Comparison of ENCODE assay signal across 21 cellular contexts in the genomic region with DNA sequence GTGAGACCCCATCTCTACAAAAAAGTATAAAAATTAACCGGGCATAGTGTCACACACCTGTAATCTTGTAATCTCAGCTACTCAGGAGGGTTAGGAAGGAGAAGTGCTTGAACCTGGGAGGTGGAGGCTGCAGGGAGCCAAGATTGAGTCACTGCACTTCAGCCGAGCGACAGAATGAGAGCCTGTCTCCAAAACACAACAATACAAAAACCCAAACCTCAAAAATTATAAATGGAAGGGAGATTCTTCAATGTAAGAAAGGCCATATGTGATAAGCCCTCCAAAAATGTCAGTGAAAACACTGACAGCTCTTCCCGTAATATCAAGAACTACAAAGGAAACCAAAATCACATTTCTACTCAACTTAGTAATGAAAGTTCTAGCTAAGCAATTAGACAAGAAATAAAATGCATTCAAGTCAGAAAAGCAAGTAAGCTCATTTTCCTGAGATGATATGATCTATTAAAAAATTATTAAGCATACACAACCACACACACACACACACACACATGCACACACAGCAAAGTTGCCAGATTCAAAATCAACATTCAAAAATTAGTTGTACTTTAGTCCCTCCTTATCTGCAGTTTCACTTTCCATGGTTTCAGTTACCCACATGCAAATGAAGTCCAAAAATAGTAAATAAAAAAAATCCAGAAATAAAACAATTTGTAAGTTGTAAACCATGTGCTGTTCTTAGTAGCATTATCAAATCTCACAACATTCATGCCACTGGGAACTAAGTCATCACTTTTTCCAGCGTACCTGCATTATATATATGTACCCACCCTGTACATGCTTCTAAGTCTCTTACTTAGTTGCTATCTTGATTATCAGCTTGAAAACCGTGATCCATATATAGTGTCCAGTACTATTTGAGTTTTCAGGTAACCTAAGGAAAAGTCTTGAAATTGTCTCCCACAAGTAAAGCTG.
DNase-seq lines count a peak whose midpoint lies in the region; ATAC-seq and TF ChIP-seq lines count a peak whose summit lies in the region.
"Had no signal": no experiment of that assay in that cellular context is flagged by ENCODE, and none has a peak within 500 bp of the region (broad histone marks: within the 10 kb centered on the region; RNA-seq: fewer than 3 reads in every experiment).

No MANE protein-coding gene starts in this region.

- peak; percentile 47 for ATAC-seq in activated B cell treated with CpG ODN at 0.5 μM for 24 hours (ENCODE audit: low read depth)
- ATAC-seq in central memory CD8-positive, alpha-beta T cell (replicated peaks; ENCODE audit: extremely low read depth, poor library complexity, severe bottlenecking): peak; percentile 62
- ATAC-seq: gastrocnemius medialis, GM23338 had no signal

- H3K9me3 ChIP-seq in DOHH2 (ENCODE audit: control insufficient read depth, insufficient read depth, low read length): no peaks in the 10 kb centered on the region
- H3K9me3 ChIP-seq in uterus: no peaks in the 10 kb centered on the region
- H3K9me3 ChIP-seq: gastrocnemius medialis, left ventricle myocardium inferior, sigmoid colon, thyroid gland had no signal

- H4K20me1 ChIP-seq in DOHH2 (ENCODE audit: control insufficient read depth, insufficient read depth, low read depth, low read length): no peaks in the 10 kb centered on the region

- peaks cover 25% of the 10 kb centered on the region for H3K36me3 ChIP-seq in DOHH2 (ENCODE audit: control insufficient read depth, low read length)
- H3K36me3 ChIP-seq in uterus: no peaks in the 10 kb centered on the region
- H3K36me3 ChIP-seq: gastrocnemius medialis, left ventricle myocardium inferior, thyroid gland had no signal

- H3F3A ChIP-seq in DOHH2 (ENCODE audit: control insufficient read depth, insufficient read depth): peaks cover 33% of the 10 kb centered on the region

- POLR2A ChIA-PET in activated B cell treated with CpG ODN at 0.5 μM for 24 hours (lab: Charles Lee): interaction anchor here (1.1 kb wide), 1 partner anchor 12 kb away, joined by 3 read pairs; no protein-coding TSS in a partner anchor

- H3K4me1 ChIP-seq in DOHH2 (ENCODE audit: control insufficient read depth, low read length) (peaks cover 92% of the 10 kb centered on the region), uterus (no peaks in the 10 kb centered on the region)
- H3K4me1 ChIP-seq: sigmoid colon, thyroid gland had no signal

- peaks cover 0 to 7% of the 10 kb centered on the region in 2 donors for H3K36me3 Mint-ChIP-seq in CD14-positive monocyte
- H3K36me3 Mint-ChIP-seq in activated B cell treated with CpG ODN at 0.5 μM for 24 hours (ENCODE audit: low read depth): peaks cover 4% of the 10 kb centered on the region
- peaks cover 20% of the 10 kb centered on the region for H3K36me3 Mint-ChIP-seq in central memory CD8-positive, alpha-beta T cell (ENCODE audit: insufficient read depth)
- no peaks in the 10 kb centered on the region for H3K36me3 Mint-ChIP-seq in Calu3 (ENCODE audit: insufficient read depth, unreplicated experiment)

- no peaks in the 10 kb centered on the region for H3K27me3 ChIP-seq in DOHH2 (ENCODE audit: control insufficient read depth, low read length)
- no peaks in the 10 kb centered on the region for H3K27me3 ChIP-seq in uterus
- H3K27me3 ChIP-seq: gastrocnemius medialis, sigmoid colon, thyroid gland had no signal

- H3K4me2 ChIP-seq in DOHH2 (ENCODE audit: low read length): peak overlapping the region; percentile 88
- H3K4me2 ChIP-seq: GM23338 had no signal

- H3K4me3 Mint-ChIP-seq in CD14-positive monocyte: peak overlapping the region; percentile 49 to 53
- H3K4me3 Mint-ChIP-seq in activated B cell treated with CpG ODN at 0.5 μM for 24 hours: peak overlapping the region; percentile 75
- peak overlapping the region; percentile 79 for H3K4me3 Mint-ChIP-seq in central memory CD8-positive, alpha-beta T cell
- no peak overlapping the region for H3K4me3 Mint-ChIP-seq in Calu3 (ENCODE audit: low read depth, unreplicated experiment)
- H3K4me3 Mint-ChIP-seq: activated T-cell treated with anti-CD3 and anti-CD28 coated beads, Interleukin-2, amount 50 U/mL, for 24 hours; GM23338 had no signal

- H3K27me3 Mint-ChIP-seq in CD14-positive monocyte (ENCODE audit: low read depth in 3 of 3) (no peaks in the 10 kb centered on the region), activated B cell treated with CpG ODN at 0.5 μM for 24 hours (no peaks in the 10 kb centered on the region), Calu3 (ENCODE audit: unreplicated experiment) (no peaks in the 10 kb centered on the region)
- no peaks in the 10 kb centered on the region for H3K27me3 Mint-ChIP-seq in central memory CD8-positive, alpha-beta T cell
- H3K27me3 Mint-ChIP-seq: activated T-cell treated with anti-CD3 and anti-CD28 coated beads, Interleukin-2, amount 50 U/mL, for 24 hours had no signal

- CTCF ChIA-PET in activated B cell treated with CpG ODN at 0.5 μM for 24 hours (lab: Charles Lee) (no interaction called here), Calu3 (lab: Charles Lee) (no interaction called here)

- no TSS peak for BruUV-seq in Calu3 (replicated peaks; lab: Mats Ljungman, UMichigan)

- peak overlapping the region; percentile 70 for H3K4me3 ChIP-seq in DOHH2 (ENCODE audit: low read length)
- no peak overlapping the region for H3K4me3 ChIP-seq in uterus
- H3K4me3 ChIP-seq: gastrocnemius medialis, GM23338, left ventricle myocardium inferior, sigmoid colon, thyroid gland had no signal

- TF ChIP-seq CTCF in CD14-positive monocyte (IDR thresholded peaks at IDR 0.05) (no peak), DOHH2 (IDR thresholded peaks at IDR 0.05; ENCODE audit: low read depth, low read length, poor library complexity, severe bottlenecking) (no peak), activated B cell treated with CpG ODN at 0.5 μM for 24 hours (IDR thresholded peaks at IDR 0.05) (no peak), uterus (IDR thresholded peaks at IDR 0.05) (no peak), Calu3 (IDR thresholded peaks at IDR 0.05; ENCODE audit: unreplicated experiment) (no peak)

- H3K27ac ChIP-seq in DOHH2 (ENCODE audit: low read depth, low read length) (peak overlapping the region; percentile 100), uterus (no peak overlapping the region)
- H3K27ac ChIP-seq: gastrocnemius medialis, left ventricle myocardium inferior, sigmoid colon, thyroid gland had no signal

- TF ChIP-seq POLR2A in uterus (IDR thresholded peaks at IDR 0.05): no peak

- H3K4me1 Mint-ChIP-seq in CD14-positive monocyte: peaks cover 20% of the 10 kb centered on the region
- peaks cover 36% of the 10 kb centered on the region for H3K4me1 Mint-ChIP-seq in activated B cell treated with CpG ODN at 0.5 μM for 24 hours
- peaks cover 46% of the 10 kb centered on the region for H3K4me1 Mint-ChIP-seq in central memory CD8-positive, alpha-beta T cell
- H3K4me1 Mint-ChIP-seq in Calu3 (ENCODE audit: low read depth, unreplicated experiment): no peaks in the 10 kb centered on the region

- no peak for DNase-seq in CD14-positive monocyte (ENCODE audit: low spot score)
- DNase-seq in activated B cell treated with CpG ODN at 0.5 μM for 24 hours: no peak
- no peak for DNase-seq in central memory CD8-positive, alpha-beta T cell (ENCODE audit: low spot score in 2 of 2)
- no peak for DNase-seq in uterus
- no peak for DNase-seq in 8988T
- DNase-seq in Calu3: no peak
- DNase-seq: activated T-cell treated with anti-CD3 and anti-CD28 coated beads, Interleukin-2, amount 50 U/mL, for 24 hours; AML-193; cortex of kidney; gastrocnemius medialis; GF-D8; IMR-90; left ventricle myocardium inferior; MM.1S; NCI-H2029; NCI-H524; SHP77; sigmoid colon; thyroid gland had no signal

- H3K9me2 ChIP-seq in DOHH2 (replicated peaks; ENCODE audit: control insufficient read depth, low read length): no peaks in the 10 kb centered on the region

- H3K9me3 Mint-ChIP-seq in CD14-positive monocyte: no peaks in the 10 kb centered on the region
- no peaks in the 10 kb centered on the region for H3K9me3 Mint-ChIP-seq in activated B cell treated with CpG ODN at 0.5 μM for 24 hours
- H3K9me3 Mint-ChIP-seq in central memory CD8-positive, alpha-beta T cell: no peaks in the 10 kb centered on the region
- no peaks in the 10 kb centered on the region for H3K9me3 Mint-ChIP-seq in Calu3 (ENCODE audit: low read depth, unreplicated experiment)
- H3K9me3 Mint-ChIP-seq: activated T-cell treated with anti-CD3 and anti-CD28 coated beads, Interleukin-2, amount 50 U/mL, for 24 hours; GM23338 had no signal

- peak overlapping the region in 2 of 7 donors; percentile 78 to 89 for H3K27ac Mint-ChIP-seq in CD14-positive monocyte
- peak overlapping the region; percentile 87 for H3K27ac Mint-ChIP-seq in activated B cell treated with CpG ODN at 0.5 μM for 24 hours
- peak overlapping the region; percentile 95 for H3K27ac Mint-ChIP-seq in central memory CD8-positive, alpha-beta T cell (ENCODE audit: low read depth)
- H3K27ac Mint-ChIP-seq in Calu3 (ENCODE audit: unreplicated experiment): no peak overlapping the region
- H3K27ac Mint-ChIP-seq: activated T-cell treated with anti-CD3 and anti-CD28 coated beads, Interleukin-2, amount 50 U/mL, for 24 hours had no signal

- intact Hi-C loops in CD14-positive monocyte (cut with micrococcal nuclease): no loop called here
- intact Hi-C loops in activated B cell treated with CpG ODN at 0.5 μM for 24 hours (cut with micrococcal nuclease): loop anchor here (1.0 to 10.0 kb wide), 4 partner anchors 46 to 466 kb away; a partner anchor contains a TSS
- intact Hi-C loops in uterus (cut with DNase I; ENCODE audit: low total_unique reads): no loop called here
- intact Hi-C loops in Calu3 (cut with micrococcal nuclease; ENCODE audit: unreplicated experiment): no loop called here

- peaks cover 20% of the 10 kb centered on the region for H3K79me2 ChIP-seq in DOHH2 (ENCODE audit: control insufficient read depth, low read length)
